In the genomic region with DNA sequence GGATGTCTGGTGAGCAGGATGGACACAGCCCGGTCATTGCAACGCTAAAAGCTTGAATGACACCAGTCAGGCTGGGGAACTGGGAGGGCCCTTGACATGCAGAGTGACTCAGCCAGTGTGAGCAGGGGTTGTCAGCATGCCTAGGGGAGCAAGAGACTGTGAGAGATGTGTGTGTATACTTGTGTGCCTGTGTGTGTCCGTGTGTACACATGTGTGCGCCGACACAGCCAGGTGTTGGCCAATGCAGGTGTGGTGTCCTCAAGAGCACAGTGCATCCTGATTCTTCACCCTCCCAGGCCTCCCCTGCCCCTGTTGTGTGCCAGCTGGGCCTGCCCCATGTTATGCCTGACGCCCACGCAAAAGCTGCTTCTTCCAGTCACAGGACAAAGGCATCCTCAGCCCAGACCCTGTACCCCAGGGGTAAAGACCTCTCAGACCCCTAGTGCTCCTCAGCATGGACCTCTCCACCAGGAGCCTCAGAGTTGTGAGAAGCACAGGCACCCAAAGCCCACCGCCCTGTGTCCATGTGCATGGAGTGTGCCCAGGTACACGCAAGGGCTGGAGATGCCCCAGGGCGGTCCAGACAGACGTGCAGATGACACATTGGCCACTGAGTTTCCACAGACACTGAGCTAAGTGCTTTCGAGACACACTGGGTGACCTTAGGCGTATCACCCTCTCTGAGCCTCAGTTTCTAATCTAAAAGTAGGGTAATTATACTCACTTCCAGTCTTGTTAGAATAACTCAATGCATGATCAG, we compare ENCODE assay signal across 14 cellular contexts. TPM values are rescaled to one million over a fixed set of nuclear protein-coding genes. Genes with fewer than 3 reads are reported as not detected.
DNase-seq lines count a peak whose midpoint lies in the region; ATAC-seq and TF ChIP-seq lines count a peak whose summit lies in the region.
"Had no signal": no experiment of that assay in that cellular context is flagged by ENCODE, and none has a peak within 500 bp of the region (broad histone marks: within the 10 kb centered on the region; RNA-seq: fewer than 3 reads in every experiment).

No MANE protein-coding gene starts in this region.

- H3K9me3 Mint-ChIP-seq in natural killer cell treated with Interleukin-12 subunit alpha and Interleukin-12 subunit beta and Interleukin-15 and Interleukin-18, amount 100 ng/mL, for 72 hours, result no peaks in the 10 kb centered on the region
- H3K9me3 Mint-ChIP-seq in natural killer cell, result no peaks in the 10 kb centered on the region
- H3K9me3 Mint-ChIP-seq: central memory CD8-positive, alpha-beta T cell had no signal

- no peak for DNase-seq in natural killer cell treated with Interleukin-12 subunit alpha and Interleukin-12 subunit beta and Interleukin-15 and Interleukin-18, amount 100 ng/mL, for 72 hours (ENCODE audit: low spot score)
- DNase-seq in natural killer cell (no peak), RKO (ENCODE audit: low spot score) (peak; percentile 53), glomerular visceral epithelial cell (ENCODE audit: extremely low spot score) (peak; percentile 45), BE2C (no peak), Ammon's horn (ENCODE audit: low spot score) (no peak)
- DNase-seq: activated gamma-delta T cell, NCI-H1092, SK-N-SH, upper lobe of left lung had no signal

- no peak overlapping the region for H3K4me3 Mint-ChIP-seq in natural killer cell treated with Interleukin-12 subunit alpha and Interleukin-12 subunit beta and Interleukin-15 and Interleukin-18, amount 100 ng/mL, for 72 hours
- H3K4me3 Mint-ChIP-seq in natural killer cell, result no peak overlapping the region
- H3K4me3 Mint-ChIP-seq: central memory CD8-positive, alpha-beta T cell had no signal

- H3K9me3 ChIP-seq in BE2C, result no peaks in the 10 kb centered on the region
- H3K9me3 ChIP-seq: SK-N-SH, upper lobe of left lung had no signal

- peak; percentile 25 to 29 for ATAC-seq in natural killer cell treated with Interleukin-12 subunit alpha and Interleukin-12 subunit beta and Interleukin-15 and Interleukin-18, amount 100 ng/mL, for 72 hours
- ATAC-seq in natural killer cell (no peak), GM18519 (IDR thresholded peaks at IDR 0.05; ENCODE audit: low FRiP score, unreplicated experiment) (no peak), GM19035 (IDR thresholded peaks at IDR 0.05; ENCODE audit: unreplicated experiment) (no peak)

- H3K4me1 ChIP-seq in BE2C, result peaks cover 3% of the 10 kb centered on the region; the same call in 1 of the 2 replicates

- peaks cover 5 to 15% of the 10 kb centered on the region in 2 donors for H3K4me1 Mint-ChIP-seq in natural killer cell treated with Interleukin-12 subunit alpha and Interleukin-12 subunit beta and Interleukin-15 and Interleukin-18, amount 100 ng/mL, for 72 hours (ENCODE audit: low read depth in 2 of 2)
- H3K4me1 Mint-ChIP-seq in natural killer cell, result peaks cover 0 to 5% of the 10 kb centered on the region in 2 donors
- H3K4me1 Mint-ChIP-seq: central memory CD8-positive, alpha-beta T cell had no signal

- H3K4me3 ChIP-seq in BE2C (ENCODE audit: low read depth, low read length), result no peak overlapping the region
- H3K4me3 ChIP-seq: skin epidermis, upper lobe of left lung had no signal

- TF ChIP-seq CTCF in natural killer cell (IDR thresholded peaks at IDR 0.05) (no peak), BE2C (IDR thresholded peaks at IDR 0.05; ENCODE audit: low read depth, low read length) (no peak)

- no peaks in the 10 kb centered on the region for H3K36me3 ChIP-seq in BE2C
- H3K36me3 ChIP-seq: upper lobe of left lung had no signal

- H3K36me3 Mint-ChIP-seq in natural killer cell treated with Interleukin-12 subunit alpha and Interleukin-12 subunit beta and Interleukin-15 and Interleukin-18, amount 100 ng/mL, for 72 hours, result no peaks in the 10 kb centered on the region
- H3K36me3 Mint-ChIP-seq in natural killer cell, result no peaks in the 10 kb centered on the region

- no peaks in the 10 kb centered on the region for H3K27me3 ChIP-seq in BE2C
- H3K27me3 ChIP-seq: upper lobe of left lung had no signal

- H3K27ac Mint-ChIP-seq in natural killer cell treated with Interleukin-12 subunit alpha and Interleukin-12 subunit beta and Interleukin-15 and Interleukin-18, amount 100 ng/mL, for 72 hours, result no peak overlapping the region
- H3K27ac Mint-ChIP-seq in natural killer cell, result no peak overlapping the region

- peaks cover 0 to 13% of the 10 kb centered on the region in 2 donors for H3K27me3 Mint-ChIP-seq in natural killer cell treated with Interleukin-12 subunit alpha and Interleukin-12 subunit beta and Interleukin-15 and Interleukin-18, amount 100 ng/mL, for 72 hours
- H3K27me3 Mint-ChIP-seq in natural killer cell (ENCODE audit: low read depth in 2 of 2), result peaks cover 0 to 5% of the 10 kb centered on the region in 2 donors

- intact Hi-C loops in natural killer cell (cut with micrococcal nuclease), result no loop called here

RNA-seq across cellular contexts. Expression of gene NRSN2, which starts 16.6 kb away (rescaled TPM):
- 1 to 10 TPM; 3.6 to 5.5 TPM for total RNA-seq in natural killer cell treated with Interleukin-12 subunit alpha and Interleukin-12 subunit beta and Interleukin-15 and Interleukin-18, amount 100 ng/mL, for 72 hours
- 1 to 10 TPM; 6.6 to 9.3 (median 8.4) TPM for total RNA-seq in natural killer cell
- polyA plus RNA-seq in BE2C (2012; ENCODE audit: insufficient read depth, insufficient read length, low read depth), result 55.0 TPM

RNA-seq across cellular contexts. Expression of gene TRIB3, which starts 17.1 kb away (rescaled TPM):
- total RNA-seq in natural killer cell treated with Interleukin-12 subunit alpha and Interleukin-12 subunit beta and Interleukin-15 and Interleukin-18, amount 100 ng/mL, for 72 hours, result 10 to 100 TPM; 18.0 to 21.6 TPM
- total RNA-seq in natural killer cell, result 1 to 10 TPM; 4.0 to 8.9 (median 7.7) TPM
- 157 TPM for polyA plus RNA-seq in BE2C (2012; ENCODE audit: insufficient read depth, insufficient read length, low read depth)

RNA-seq across cellular contexts. Expression of gene SOX12, which starts 38.1 kb away (rescaled TPM):
- 1 to 10 TPM in 1 of 2 donors, under 1 TPM in 1; 0.36 to 1.5 TPM for total RNA-seq in natural killer cell treated with Interleukin-12 subunit alpha and Interleukin-12 subunit beta and Interleukin-15 and Interleukin-18, amount 100 ng/mL, for 72 hours
- 1 to 10 TPM; 2.3 to 4.6 (median 2.9) TPM for total RNA-seq in natural killer cell
- 27.4 TPM for polyA plus RNA-seq in BE2C (2012; ENCODE audit: insufficient read depth, insufficient read length, low read depth)

RNA-seq across cellular contexts. Expression of gene RBCK1, which starts 44.6 kb away (rescaled TPM):
- total RNA-seq in natural killer cell treated with Interleukin-12 subunit alpha and Interleukin-12 subunit beta and Interleukin-15 and Interleukin-18, amount 100 ng/mL, for 72 hours, result 100 to 1,000 TPM; 157 to 159 TPM
- 100 to 1,000 TPM; 102 to 131 (median 104) TPM for total RNA-seq in natural killer cell
- polyA plus RNA-seq in BE2C (2012; ENCODE audit: insufficient read depth, insufficient read length, low read depth), result 91.3 TPM

Comparison
In these comparisons a context has a peak if more than half of its experiments do, and no peak if none do; other contexts are left out.
1. ATAC-seq: peak in natural killer cell treated with Interleukin-12 subunit alpha and Interleukin-12 subunit beta and Interleukin-15 and Interleukin-18, amount 100 ng/mL, for 72 hours (2 of 2); none in natural killer cell (0 of 3), GM18519 (single experiment) and GM19035 (single experiment).
2. DNase-seq: peak in RKO (single experiment) and glomerular visceral epithelial cell (single experiment); none in natural killer cell treated with Interleukin-12 subunit alpha and Interleukin-12 subunit beta and Interleukin-15 and Interleukin-18, amount 100 ng/mL, for 72 hours (single experiment), natural killer cell (single experiment), BE2C (single experiment) and Ammon's horn (single experiment).